1 cellular context compared by ENCODE assay signal in genomic region chr19:9075064-9075964, GRCh38.
TF ChIP-seq lines count a peak whose summit lies in the region.

No MANE protein-coding gene starts in this region.

TF ChIP-seq in HEK293, 187 proteins besides CTCF, POLR2A, EP300 and RAD21 (continued from another document):
- no peak for TF ChIP-seq BCL6B (tag by site-specific recombination; IDR thresholded peaks at IDR 0.05)
- no peak for TF ChIP-seq MZF1 (tag by site-specific recombination; IDR thresholded peaks at IDR 0.05; ENCODE audit: borderline replicate concordance)
- peak; percentile 74; the same call in 1 of the 2 replicates for TF ChIP-seq EGR2 (tag by site-specific recombination; IDR thresholded peaks at IDR 0.05; ENCODE audit: low read depth)
- TF ChIP-seq KLF10 (tag by site-specific recombination; IDR thresholded peaks at IDR 0.05), result no peak
- TF ChIP-seq ZNF518A (tag by site-specific recombination; conservative IDR thresholded peaks at IDR 0.05; ENCODE audit: low read depth), result no peak
- TF ChIP-seq ZNF311 (tag by site-specific recombination; IDR thresholded peaks at IDR 0.05; ENCODE audit: borderline replicate concordance), result no peak
- TF ChIP-seq TSHZ1 (tag by site-specific recombination; IDR thresholded peaks at IDR 0.05; ENCODE audit: borderline replicate concordance), result no peak
- no peak for TF ChIP-seq ZNF335 (tag by site-specific recombination; conservative IDR thresholded peaks at IDR 0.05)
- no peak for TF ChIP-seq ZNF416 (tag by site-specific recombination; IDR thresholded peaks at IDR 0.05)
- TF ChIP-seq SP7 (tag by site-specific recombination; IDR thresholded peaks at IDR 0.05), result peak; percentile 91
- TF ChIP-seq ZNF148 (tag by site-specific recombination; IDR thresholded peaks at IDR 0.05; ENCODE audit: borderline replicate concordance), result no peak
- TF ChIP-seq KLF7 (tag by site-specific recombination; IDR thresholded peaks at IDR 0.05; ENCODE audit: borderline replicate concordance), result no peak
- no peak for TF ChIP-seq PRDM6 (tag by site-specific recombination; IDR thresholded peaks at IDR 0.05)
- no peak for TF ChIP-seq SCRT2 (tag by site-specific recombination; IDR thresholded peaks at IDR 0.05)
- TF ChIP-seq PATZ1 (tag by site-specific recombination; IDR thresholded peaks at IDR 0.05), result peak; percentile 98
- no peak for TF ChIP-seq OVOL3 (tag by site-specific recombination; IDR thresholded peaks at IDR 0.05)
- TF ChIP-seq ZNF629 (tag by site-specific recombination; IDR thresholded peaks at IDR 0.05), result peak; percentile 76
- TF ChIP-seq ZNF768 (tag by site-specific recombination; IDR thresholded peaks at IDR 0.05), result no peak
- no peak for TF ChIP-seq ZNF704 (tag by site-specific recombination; IDR thresholded peaks at IDR 0.05)
- TF ChIP-seq GLIS1 (tag by site-specific recombination; IDR thresholded peaks at IDR 0.05), result peak; percentile 99
- TF ChIP-seq ZBTB26 (tag by site-specific recombination; optimal IDR thresholded peaks at IDR 0.05), result no peak
- TF ChIP-seq ZNF404 (tag by site-specific recombination; IDR thresholded peaks at IDR 0.05), result no peak
- no peak for TF ChIP-seq ZNF514 (tag by site-specific recombination; IDR thresholded peaks at IDR 0.05)
- no peak for TF ChIP-seq ZNF610 (tag by site-specific recombination; IDR thresholded peaks at IDR 0.05; ENCODE audit: borderline replicate concordance)
